8 cellular contexts compared by ENCODE assay signal in the genomic region with DNA sequence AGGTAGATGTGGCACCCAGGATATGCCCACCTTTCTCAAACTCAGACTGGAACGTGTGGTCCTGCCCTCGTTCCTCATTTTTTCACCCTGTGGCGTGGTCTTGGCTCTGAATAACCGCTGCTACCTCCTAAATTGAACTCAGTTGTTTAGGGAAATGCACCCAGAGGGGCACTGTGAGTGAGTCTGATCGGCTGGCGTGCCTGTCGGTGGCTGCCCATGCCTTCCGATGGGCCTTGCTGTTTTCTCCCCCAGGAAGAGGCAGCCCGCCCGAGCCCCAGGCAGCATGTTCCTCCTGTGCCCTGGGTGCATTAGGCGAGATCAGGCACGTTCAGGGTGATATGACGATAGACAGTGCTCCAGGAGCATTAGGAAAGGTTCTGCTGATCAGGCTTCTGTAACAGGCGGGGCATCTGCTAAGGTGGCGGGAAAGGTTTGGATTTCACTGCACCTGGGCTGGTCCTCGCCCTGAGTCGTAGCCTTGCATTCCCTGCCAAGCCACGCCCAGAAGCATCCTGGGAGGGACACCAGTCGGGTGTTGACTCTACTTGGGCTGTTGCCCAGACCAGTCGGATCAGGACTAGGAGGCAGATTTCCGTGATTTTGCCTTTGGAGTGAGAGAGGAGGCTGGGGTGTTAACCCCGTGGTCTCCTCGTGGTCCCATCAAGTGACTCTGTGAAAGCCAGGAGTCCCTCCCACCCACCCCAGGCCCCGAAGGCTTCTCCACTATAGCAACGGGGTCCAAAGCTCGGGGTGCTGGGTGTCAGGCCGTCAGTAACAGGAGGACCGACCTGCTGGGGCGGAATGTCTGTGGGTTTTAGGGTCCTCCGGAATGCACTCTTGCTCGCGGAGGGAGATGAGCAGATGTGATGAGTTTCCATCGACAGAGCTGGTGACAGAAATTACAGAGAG.
DNase-seq lines count a peak whose midpoint lies in the region; ATAC-seq and TF ChIP-seq lines count a peak whose summit lies in the region.

No MANE protein-coding gene starts in this region.

- H3K36me3 ChIP-seq in RWPE2 (ENCODE audit: low read depth) = no peaks in the 10 kb centered on the region; the same call in 1 of the 2 replicates
- H3K36me3 ChIP-seq in thymus (ENCODE audit: control insufficient read depth, insufficient read depth) = no peaks in the 10 kb centered on the region

- no peaks in the 10 kb centered on the region for H3K4me1 Mint-ChIP-seq in activated CD8-positive, alpha-beta T cell treated with anti-CD3 and anti-CD28 coated beads for 36 hours (ENCODE audit: low read depth)

- no peak overlapping the region for H3K27ac Mint-ChIP-seq in activated CD8-positive, alpha-beta T cell treated with anti-CD3 and anti-CD28 coated beads for 36 hours
- no peak overlapping the region for H3K27ac Mint-ChIP-seq in activated naive CD4-positive, alpha-beta T cell treated with anti-CD3 and anti-CD28 coated beads, Interleukin-2, amount 50 U/mL, for 72 hours

- H3K9me3 Mint-ChIP-seq in activated CD8-positive, alpha-beta T cell treated with anti-CD3 and anti-CD28 coated beads for 36 hours = no peaks in the 10 kb centered on the region
- no peaks in the 10 kb centered on the region for H3K9me3 Mint-ChIP-seq in activated naive CD4-positive, alpha-beta T cell treated with anti-CD3 and anti-CD28 coated beads, Interleukin-2, amount 50 U/mL, for 72 hours

- H3K9me3 ChIP-seq in RWPE2 (ENCODE audit: severe bottlenecking) = no peaks in the 10 kb centered on the region
- H3K9me3 ChIP-seq in thymus (ENCODE audit: control insufficient read depth) = no peaks in the 10 kb centered on the region

- CTCF ChIA-PET in activated CD8-positive, alpha-beta T cell treated with anti-CD3 and anti-CD28 coated beads for 36 hours (lab: Charles Lee) = no interaction called here

- no peak overlapping the region for H3K4me3 Mint-ChIP-seq in activated CD8-positive, alpha-beta T cell treated with anti-CD3 and anti-CD28 coated beads for 36 hours

- POLR2A ChIA-PET in activated CD8-positive, alpha-beta T cell treated with anti-CD3 and anti-CD28 coated beads for 36 hours (lab: Charles Lee) = no interaction called here

- H3K4me1 ChIP-seq in RWPE2 (ENCODE audit: insufficient read depth, poor library complexity, severe bottlenecking) = peaks cover 60% of the 10 kb centered on the region
- no peaks in the 10 kb centered on the region for H3K4me1 ChIP-seq in thymus (ENCODE audit: control insufficient read depth, insufficient read depth, low read length)

- TF ChIP-seq CTCF in RWPE2 (IDR thresholded peaks at IDR 0.05; ENCODE audit: poor library complexity, severe bottlenecking) = no peak
- no peak for TF ChIP-seq CTCF in activated CD8-positive, alpha-beta T cell treated with anti-CD3 and anti-CD28 coated beads for 36 hours (IDR thresholded peaks at IDR 0.05)

- H3K27me3 Mint-ChIP-seq in activated CD8-positive, alpha-beta T cell treated with anti-CD3 and anti-CD28 coated beads for 36 hours = no peaks in the 10 kb centered on the region

- H3K27ac ChIP-seq in RWPE2 (ENCODE audit: poor library complexity, severe bottlenecking) (peak overlapping the region; percentile 100), thymus (ENCODE audit: low read depth) (peak overlapping the region; percentile 75)

- no peaks in the 10 kb centered on the region for H3K27me3 ChIP-seq in RWPE2 (ENCODE audit: insufficient read depth, poor library complexity, severe bottlenecking)
- H3K27me3 ChIP-seq in thymus (ENCODE audit: control insufficient read depth, insufficient read depth) = no peaks in the 10 kb centered on the region

- no peaks in the 10 kb centered on the region for H3K36me3 Mint-ChIP-seq in activated CD8-positive, alpha-beta T cell treated with anti-CD3 and anti-CD28 coated beads for 36 hours (ENCODE audit: low read depth)
- H3K36me3 Mint-ChIP-seq in activated naive CD4-positive, alpha-beta T cell treated with anti-CD3 and anti-CD28 coated beads, Interleukin-2, amount 50 U/mL, for 72 hours = no peaks in the 10 kb centered on the region

- WGBS in thymus = 93% methylated on average over 33 of the region's 33 CpGs

- DNase-seq in HT1080 (ENCODE audit: low read depth) = peak; percentile 58
- peak; percentile 99 for DNase-seq in RWPE2 (ENCODE audit: low spot score)
- peak; percentile 73 for DNase-seq in left cardiac atrium
- no peak for DNase-seq in activated CD8-positive, alpha-beta T cell treated with anti-CD3 and anti-CD28 coated beads for 36 hours
- DNase-seq in NCI-H2227 (lab: John Stamatoyannopoulos, UW; ENCODE audit: unreplicated experiment) = no peak
- no peak for DNase-seq in activated naive CD4-positive, alpha-beta T cell treated with anti-CD3 and anti-CD28 coated beads, Interleukin-2, amount 50 U/mL, for 72 hours (ENCODE audit: low spot score in 2 of 2)
- no peak for DNase-seq in AML-193 (lab: John Stamatoyannopoulos, UW)

- ATAC-seq in RWPE2 (ENCODE audit: low read depth) (peak; percentile 78), left cardiac atrium (peak; percentile 78 to 83)
- no peak for ATAC-seq in activated CD8-positive, alpha-beta T cell treated with anti-CD3 and anti-CD28 coated beads for 36 hours
- ATAC-seq in activated naive CD4-positive, alpha-beta T cell treated with anti-CD3 and anti-CD28 coated beads, Interleukin-2, amount 50 U/mL, for 72 hours = no peak

- intact Hi-C loops in left cardiac atrium (cut with DNase I) = no loop called here
- intact Hi-C loops in activated CD8-positive, alpha-beta T cell treated with anti-CD3 and anti-CD28 coated beads for 36 hours (cut with micrococcal nuclease) = no loop called here

- H3K4me3 ChIP-seq in RWPE2 (ENCODE audit: severe bottlenecking) = peak overlapping the region; percentile 21
- H3K4me3 ChIP-seq in thymus (ENCODE audit: low read length) = no peak overlapping the region

Comparison
In these comparisons a context has a peak if more than half of its experiments do, and no peak if none do; other contexts are left out.
1. DNase-seq: peak in HT1080 (single experiment), RWPE2 (single experiment) and left cardiac atrium (single experiment); none in activated CD8-positive, alpha-beta T cell treated with anti-CD3 and anti-CD28 coated beads for 36 hours (single experiment), NCI-H2227 (single experiment), activated naive CD4-positive, alpha-beta T cell treated with anti-CD3 and anti-CD28 coated beads, Interleukin-2, amount 50 U/mL, for 72 hours (0 of 2) and AML-193 (0 of 2).
2. ATAC-seq: peak in RWPE2 (single experiment) and left cardiac atrium (2 of 2); none in activated CD8-positive, alpha-beta T cell treated with anti-CD3 and anti-CD28 coated beads for 36 hours (single experiment) and activated naive CD4-positive, alpha-beta T cell treated with anti-CD3 and anti-CD28 coated beads, Interleukin-2, amount 50 U/mL, for 72 hours (0 of 2).